Comparison of ENCODE assay signal across 2 cellular contexts in the genomic region with DNA sequence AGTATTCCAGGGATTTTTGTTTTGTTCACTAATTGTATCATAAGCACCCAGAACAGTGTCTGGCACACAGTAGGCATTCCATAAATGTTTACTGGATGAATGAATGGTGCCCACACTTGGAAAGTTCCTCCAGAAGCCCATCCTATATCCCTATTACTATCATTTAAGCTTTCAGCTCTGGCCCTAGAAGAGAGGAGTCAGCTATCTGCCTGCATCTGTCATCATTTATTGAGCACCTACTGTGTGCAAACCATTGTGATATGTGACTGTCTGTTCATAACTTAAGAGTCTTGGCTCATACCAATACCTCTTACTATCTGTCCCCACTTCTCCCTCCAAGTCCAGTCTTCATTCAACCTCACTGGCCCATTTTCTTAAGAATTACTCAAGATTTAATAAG.
TF ChIP-seq lines count a peak whose summit lies in the region.

No MANE protein-coding gene starts in this region.

TF ChIP-seq in HEK293, 187 proteins besides CTCF, POLR2A, EP300 and RAD21:
- TF ChIP-seq ZNF335 (tag by site-specific recombination; conservative IDR thresholded peaks at IDR 0.05), result no peak
- TF ChIP-seq ZNF792 (tag by site-specific recombination; IDR thresholded peaks at IDR 0.05), result peak; percentile 52; the same call in 1 of the 2 replicates
- no peak for TF ChIP-seq SETDB1 (IDR thresholded peaks at IDR 0.05; ENCODE audit: insufficient read length, low read length)

TF ChIP-seq in K562, 482 proteins besides CTCF, POLR2A, EP300 and RAD21:
- TF ChIP-seq RBM17 (IDR thresholded peaks at IDR 0.05; ENCODE audit: borderline replicate concordance, low read depth, low read length) (no peak), TBP (optimal IDR thresholded peaks at IDR 0.05; ENCODE audit: low read depth, low read length) (no peak), RBM25 (IDR thresholded peaks at IDR 0.05; ENCODE audit: low read depth, low read length, severe bottlenecking) (peak; percentile 6), ZKSCAN1 (IDR thresholded peaks at IDR 0.05; ENCODE audit: low read depth, low read length) (peak; percentile 86), CHD4 (IDR thresholded peaks at IDR 0.05; ENCODE audit: insufficient read depth, insufficient replicate concordance, low read depth, low read length, poor library complexity, severe bottlenecking) (no peak), ZKSCAN8 (CRISPR knock-in tag; IDR thresholded peaks at IDR 0.05) (peak; percentile 92), CTBP1 (IDR thresholded peaks at IDR 0.05; ENCODE audit: borderline replicate concordance) (no peak), SRSF9 (IDR thresholded peaks at IDR 0.05; ENCODE audit: borderline replicate concordance, low read depth, low read length) (no peak)
